Comparison of ENCODE assay signal across 8 cellular contexts in genomic region chr2:176931588-176932563, GRCh38.
DNase-seq lines count a peak whose midpoint lies in the region; ATAC-seq, FAIRE-seq and TF ChIP-seq lines count a peak whose summit lies in the region.

No MANE protein-coding gene starts in this region.

- intact Hi-C loops in activated CD4-positive, alpha-beta memory T cell treated with anti-CD3 and anti-CD28 coated beads for 36 hours (cut with micrococcal nuclease) = loop anchor here (1.0 to 10.0 kb wide), 3 partner anchors 65 to 333 kb away; partner anchors contain the start of gene NFE2L2

- peaks cover 2% of the 10 kb centered on the region for H3K9me3 Mint-ChIP-seq in activated CD4-positive, alpha-beta memory T cell treated with anti-CD3 and anti-CD28 coated beads for 36 hours
- peaks cover 0 to 5% (median 0%) of the 10 kb centered on the region in 7 donors for H3K9me3 Mint-ChIP-seq in naive B cell
- H3K9me3 Mint-ChIP-seq in mesothelial cell of epicardium = peaks cover 7% of the 10 kb centered on the region

- POLR2A ChIA-PET in activated CD4-positive, alpha-beta memory T cell treated with anti-CD3 and anti-CD28 coated beads for 36 hours (lab: Charles Lee) = no interaction called here

- H3K36me3 Mint-ChIP-seq in activated CD4-positive, alpha-beta memory T cell treated with anti-CD3 and anti-CD28 coated beads for 36 hours = no peaks in the 10 kb centered on the region
- H3K36me3 Mint-ChIP-seq in naive B cell (peaks cover 0 to 4% of the 10 kb centered on the region in 2 donors), mesothelial cell of epicardium (no peaks in the 10 kb centered on the region)

- DNase-seq in GM12891 (ENCODE audit: insufficient read length, low spot score) = peak; percentile 25
- DNase-seq in activated CD4-positive, alpha-beta memory T cell treated with anti-CD3 and anti-CD28 coated beads for 36 hours = peak; percentile 27
- peak; percentile 6 for DNase-seq in naive B cell
- DNase-seq in Kasumi-1 (lab: John Stamatoyannopoulos, UW) = no peak
- DNase-seq in inferior parietal cortex (ENCODE audit: extremely low spot score) = no peak
- no peak for DNase-seq in mesothelial cell of epicardium (ENCODE audit: low spot score in 2 of 2, unreplicated experiment in 2 of 2)

- H3K4me1 Mint-ChIP-seq in activated CD4-positive, alpha-beta memory T cell treated with anti-CD3 and anti-CD28 coated beads for 36 hours (ENCODE audit: low read depth) = peaks cover 13% of the 10 kb centered on the region
- H3K4me1 Mint-ChIP-seq in naive B cell (peaks cover 4 to 22% (median 7%) of the 10 kb centered on the region in 3 donors), mesothelial cell of epicardium (peaks cover 10% of the 10 kb centered on the region)

- peaks cover 1% of the 10 kb centered on the region for H3K27me3 Mint-ChIP-seq in activated CD4-positive, alpha-beta memory T cell treated with anti-CD3 and anti-CD28 coated beads for 36 hours
- H3K27me3 Mint-ChIP-seq in naive B cell (no peaks in the 10 kb centered on the region), mesothelial cell of epicardium (ENCODE audit: low read depth) (peaks cover 7% of the 10 kb centered on the region)

- H3K27ac Mint-ChIP-seq in activated CD4-positive, alpha-beta memory T cell treated with anti-CD3 and anti-CD28 coated beads for 36 hours = peak overlapping the region; percentile 20
- H3K27ac Mint-ChIP-seq in naive B cell (peak overlapping the region in 3 of 6 donors; percentile 24 to 94 (median 37)), mesothelial cell of epicardium (no peak overlapping the region)

- no peak overlapping the region for H3K4me3 Mint-ChIP-seq in activated CD4-positive, alpha-beta memory T cell treated with anti-CD3 and anti-CD28 coated beads for 36 hours
- no peak overlapping the region for H3K4me3 Mint-ChIP-seq in naive B cell
- no peak overlapping the region for H3K4me3 Mint-ChIP-seq in mesothelial cell of epicardium

- FAIRE-seq in GM12891 (lab: Jason Lieb, UNC) = peak; percentile 96

- ATAC-seq in GM19467 (IDR thresholded peaks at IDR 0.05; ENCODE audit: unreplicated experiment) (peak; percentile 97), HG03439 (IDR thresholded peaks at IDR 0.05; ENCODE audit: unreplicated experiment) (peak; percentile 99), naive B cell (ENCODE audit: low read depth in 2 of 2) (peak; percentile 69 to 77)

- no peak for TF ChIP-seq POLR2A in GM12891 (IDR thresholded peaks at IDR 0.05; ENCODE audit: low read depth, low read length)

- CTCF ChIA-PET in activated CD4-positive, alpha-beta memory T cell treated with anti-CD3 and anti-CD28 coated beads for 36 hours (lab: Charles Lee) = interaction anchor here (0.6 to 1.5 kb wide), 3 partner anchors 14 to 219 kb away, joined by 3 to 6 read pairs (median 3); no protein-coding TSS in a partner anchor

- TF ChIP-seq CTCF in mesothelial cell of epicardium (IDR thresholded peaks at IDR 0.05; ENCODE audit: unreplicated experiment) = no peak

TF ChIP-seq in GM12891, 5 proteins besides CTCF, POLR2A, EP300 and RAD21:
- TF ChIP-seq PAX5 (IDR thresholded peaks at IDR 0.05; ENCODE audit: insufficient read depth, low read length, severe bottlenecking) (peak; percentile 38), TAF1 (IDR thresholded peaks at IDR 0.05; ENCODE audit: low read depth, low read length) (0 out of 2 replicates have a peak, but pooled peaks have one; percentile 26), SPI1 (IDR thresholded peaks at IDR 0.05; ENCODE audit: low read depth, low read length) (peak; percentile 53), POLR2AphosphoS5 (IDR thresholded peaks at IDR 0.05; ENCODE audit: low read depth, low read length) (no peak)
TF ChIP-seq in GM12891: peak in this region for 3.

Comparison
In these comparisons a context has a peak if more than half of its experiments do, and no peak if none do; other contexts are left out.
1. DNase-seq: peak in GM12891 (single experiment), activated CD4-positive, alpha-beta memory T cell treated with anti-CD3 and anti-CD28 coated beads for 36 hours (single experiment) and naive B cell (single experiment); none in Kasumi-1 (0 of 2), inferior parietal cortex (single experiment) and mesothelial cell of epicardium (0 of 2).
2. Peak in every context shown above with its lines, with median percentiles within 50 percentile points of each other: ATAC-seq.